ENCODE assay signal across 8 cellular contexts in genomic region chr14:75979071-75979571, GRCh38. TPM values are rescaled to one million over a fixed set of nuclear protein-coding genes. Genes with fewer than 3 reads are reported as not detected.
DNase-seq lines count a peak whose midpoint lies in the region; ATAC-seq and TF ChIP-seq lines count a peak whose summit lies in the region.

No MANE protein-coding gene starts in this region.

- H3K4me3 ChIP-seq in brain microvascular endothelial cell (ENCODE audit: low read depth, low read length) (no peak overlapping the region), vagina (peak overlapping the region; percentile 67 to 91)

- H3K27ac ChIP-seq in brain microvascular endothelial cell (no peak overlapping the region), vagina (peak overlapping the region; percentile 95)

- ATAC-seq in HG03196 (IDR thresholded peaks at IDR 0.05; ENCODE audit: unreplicated experiment): no peak

- intact Hi-C loops in vagina (cut with DNase I): loop anchor here (10.0 kb wide), 1 partner anchor 74 kb away; no protein-coding TSS in a partner anchor

- H3K36me3 ChIP-seq in brain microvascular endothelial cell (replicated peaks): no peaks in the 10 kb centered on the region
- no peaks in the 10 kb centered on the region for H3K36me3 ChIP-seq in vagina

- in situ Hi-C loops in brain microvascular endothelial cell (cut with HindIII; ENCODE audit: low pct_ligation_motif_present, low sequenced_read_pairs): no loop called here

- H3K27me3 ChIP-seq in brain microvascular endothelial cell (replicated peaks) (no peaks in the 10 kb centered on the region), vagina (no peaks in the 10 kb centered on the region)

- DNase-seq in DMS53 (lab: John Stamatoyannopoulos, UW) (peak; percentile 29), DMS53 treated with DMSO at 0.1 percent for 48 hours (lab: John Stamatoyannopoulos, UW; ENCODE audit: unreplicated experiment) (no peak), NCI-H1694 treated with DMSO at 0.1 percent for 48 hours (lab: John Stamatoyannopoulos, UW) (peak; percentile 83), brain microvascular endothelial cell (no peak), lung microvascular endothelial cell (ENCODE audit: low read depth in 2 of 2) (peak; percentile 32 to 58), vagina (ENCODE audit: extremely low spot score in 2 of 2) (no peak), DMS79 (lab: John Stamatoyannopoulos, UW) (no peak)

- H3K4me1 ChIP-seq in vagina: peaks cover 57% of the 10 kb centered on the region

- H3K9me3 ChIP-seq in vagina: no peaks in the 10 kb centered on the region

- peak; percentile 87 for TF ChIP-seq CTCF in brain microvascular endothelial cell (IDR thresholded peaks at IDR 0.05; ENCODE audit: low read depth, low read length, missing control alignments)
- peak; percentile 13 to 35 (median 22) for TF ChIP-seq CTCF in vagina (IDR thresholded peaks at IDR 0.05)

- no peak for TF ChIP-seq POLR2A in vagina (IDR thresholded peaks at IDR 0.05)

RNA-seq across cellular contexts. Expression of gene TGFB3, which starts 2.7 kb away (rescaled TPM):
- total RNA-seq in lung microvascular endothelial cell (2.0 and 4.0 TPM in 2 replicates), vagina (19.2 TPM)

RNA-seq across cellular contexts. Expression of gene IFT43, which starts 6.4 kb away (rescaled TPM):
- total RNA-seq in lung microvascular endothelial cell: 18.7 and 22.6 TPM in 2 replicates
- total RNA-seq in vagina: 47.4 TPM

Comparison
In these comparisons a context has a peak if more than half of its experiments do, and no peak if none do; other contexts are left out.
1. DNase-seq: peak in DMS53 (single experiment), NCI-H1694 treated with DMSO at 0.1 percent for 48 hours (single experiment) and lung microvascular endothelial cell (2 of 2); none in DMS53 treated with DMSO at 0.1 percent for 48 hours (single experiment), brain microvascular endothelial cell (single experiment), vagina (0 of 2) and DMS79 (single experiment).